10 cellular contexts compared by ENCODE assay signal in genomic region chr16:26645629-26646028, GRCh38.
DNase-seq lines count a peak whose midpoint lies in the region; ATAC-seq, FAIRE-seq and TF ChIP-seq lines count a peak whose summit lies in the region.
"Had no signal": no experiment of that assay in that cellular context is flagged by ENCODE, and none has a peak within 500 bp of the region (broad histone marks: within the 10 kb centered on the region; RNA-seq: fewer than 3 reads in every experiment).

No MANE protein-coding gene starts in this region.

- 31 to 51% methylated on average over 3 to 9 of the region's 9 CpGs for WGBS in endodermal cell (ENCODE audit: insufficient coverage in 1 of 2, insufficient read length in 1 of 2), 2 experiments

- intact Hi-C loops in HCT116 (cut with micrococcal nuclease) (no loop called here), uterus (cut with DNase I; ENCODE audit: low total_unique reads) (no loop called here), kidney (cut with DNase I) (no loop called here)

- no peak overlapping the region for H3K9ac ChIP-seq in HCT116 (ENCODE audit: low read length)
- no peak overlapping the region for H3K9ac ChIP-seq in endodermal cell (ENCODE audit: extremely low read depth, low read length, poor library complexity, severe bottlenecking)
- no peak overlapping the region for H3K9ac ChIP-seq in kidney (ENCODE audit: low read length in 2 of 2)

- H2AFZ ChIP-seq in HCT116 (ENCODE audit: low read depth, low read length, poor library complexity, severe bottlenecking): no peak overlapping the region

- H3K4me3 ChIP-seq in HCT116 (replicated peaks in 1 of 2; ENCODE audit: low read depth in 1 of 2, low read length in 2 of 2) (no peak overlapping the region), endodermal cell (ENCODE audit: low read length) (no peak overlapping the region), uterus (no peak overlapping the region), kidney (ENCODE audit: low read length in 2 of 2) (no peak overlapping the region)
- H3K4me3 ChIP-seq: thoracic aorta had no signal

- no peak for FAIRE-seq in kidney (lab: Jason Lieb, UNC)

- H3K9me3 ChIP-seq in HCT116 (ENCODE audit: control insufficient read depth in 1 of 2, insufficient read depth in 1 of 2, low read depth in 1 of 2, low read length in 2 of 2): no peaks in the 10 kb centered on the region; a peak in 1 of 4 replicates
- H3K9me3 ChIP-seq in endodermal cell (ENCODE audit: control insufficient read depth, low read length): no peaks in the 10 kb centered on the region
- H3K9me3 ChIP-seq in uterus: no peaks in the 10 kb centered on the region
- H3K9me3 ChIP-seq in kidney (ENCODE audit: control insufficient read depth in 1 of 2, low read length in 2 of 2): no peaks in the 10 kb centered on the region
- H3K9me3 ChIP-seq: thoracic aorta had no signal

- H3K36me3 Mint-ChIP-seq in endodermal cell (ENCODE audit: low read depth): no peaks in the 10 kb centered on the region

- no peaks in the 10 kb centered on the region for H3K9me2 ChIP-seq in HCT116 (ENCODE audit: insufficient read depth)

- H3K27me3 ChIP-seq in HCT116 (ENCODE audit: insufficient read depth, low read length) (no peaks in the 10 kb centered on the region), endodermal cell (ENCODE audit: control insufficient read depth, insufficient read depth, low read length, poor library complexity, severe bottlenecking) (no peaks in the 10 kb centered on the region), uterus (no peaks in the 10 kb centered on the region)

- no peak for ATAC-seq in HCT116
- peak; percentile 41 for ATAC-seq in activated CD4-positive, CD25-positive, alpha-beta regulatory T cell treated with anti-CD3 and anti-CD28 coated beads, Interleukin-2, amount 50 U/mL, for 24 hours

- H3K36me3 ChIP-seq in HCT116 (ENCODE audit: control insufficient read depth in 1 of 2, insufficient read depth in 2 of 2, low read length in 2 of 2): no peaks in the 10 kb centered on the region
- H3K36me3 ChIP-seq in endodermal cell (ENCODE audit: control insufficient read depth, insufficient read depth, low read length): no peaks in the 10 kb centered on the region
- H3K36me3 ChIP-seq in uterus: no peaks in the 10 kb centered on the region
- H3K36me3 ChIP-seq in kidney (ENCODE audit: control insufficient read depth in 1 of 2, insufficient read depth in 2 of 2, low read length in 2 of 2): no peaks in the 10 kb centered on the region
- H3K36me3 ChIP-seq: thoracic aorta had no signal

- H3K4me3 Mint-ChIP-seq in endodermal cell: no peak overlapping the region

- TF ChIP-seq CTCF in HCT116 (IDR thresholded peaks at IDR 0.05 in 2 of 3, conservative IDR thresholded peaks at IDR 0.05 in 1 of 3; ENCODE audit: borderline replicate concordance in 1 of 3, insufficient read depth in 1 of 3, low read depth in 2 of 3, low read length in 2 of 3) (peak in 2 of 3 experiments; percentile 41 to 51; a peak in 4 of 6 replicates), endodermal cell (conservative IDR thresholded peaks at IDR 0.05) (peak; percentile 93), uterus (IDR thresholded peaks at IDR 0.05) (no peak), kidney (IDR thresholded peaks at IDR 0.05; ENCODE audit: borderline replicate concordance, extremely low read depth, insufficient read depth) (no peak)

- H3K4me1 ChIP-seq in HCT116 (ENCODE audit: control insufficient read depth in 1 of 2, insufficient read depth in 2 of 2, low read length in 2 of 2) (no peaks in the 10 kb centered on the region), endodermal cell (ENCODE audit: control insufficient read depth, insufficient read depth, low read length) (no peaks in the 10 kb centered on the region), uterus (no peaks in the 10 kb centered on the region), kidney (ENCODE audit: control insufficient read depth in 1 of 2, insufficient read depth in 1 of 2, low read depth in 1 of 2, low read length in 2 of 2) (no peaks in the 10 kb centered on the region)

- H4K20me1 ChIP-seq in HCT116 (ENCODE audit: insufficient read depth): no peaks in the 10 kb centered on the region

- DNase-seq in HCT116 (ENCODE audit: low read depth, low spot score) (no peak), endodermal cell (peak; percentile 89), uterus (no peak), cortex of kidney (lab: John Stamatoyannopoulos, UW) (no peak), kidney (no peak), 8988T (no peak)
- peak in 2 of 3 experiments; percentile 31 to 48 for DNase-seq in stimulated activated CD4-positive, alpha-beta T cell treated with anti-CD3 and anti-CD28 coated beads, TNF-alpha, amount 100 ng/mL, for 24 hours (ENCODE audit: low read depth in 3 of 3)

- H3K27me3 Mint-ChIP-seq in endodermal cell (ENCODE audit: insufficient read depth): peaks cover 16% of the 10 kb centered on the region

- H3K79me2 ChIP-seq in HCT116 (ENCODE audit: insufficient read depth, low read length): no peaks in the 10 kb centered on the region

- TF ChIP-seq POLR2A in HCT116 (IDR thresholded peaks at IDR 0.05; ENCODE audit: borderline replicate concordance, extremely low read depth, insufficient read depth, insufficient read length) (no peak), uterus (IDR thresholded peaks at IDR 0.05) (no peak)

- H3K4me2 ChIP-seq in HCT116 (ENCODE audit: low read length): no peak overlapping the region

- peaks cover 19% of the 10 kb centered on the region for H3K4me1 Mint-ChIP-seq in endodermal cell

- H3K27ac ChIP-seq in HCT116 (ENCODE audit: low read depth, low read length) (no peak overlapping the region), endodermal cell (ENCODE audit: low read depth, low read length) (no peak overlapping the region), uterus (no peak overlapping the region), kidney (ENCODE audit: low read depth in 2 of 2, low read length in 2 of 2) (no peak overlapping the region)
- H3K27ac ChIP-seq: thoracic aorta, VCaP had no signal

- RAD21 ChIA-PET in HCT116 (lab: Charles Lee; ENCODE audit: low non-redundant PET in 1 of 2, low total read pairs in 2 of 2, uncharacterized antibody in 2 of 2, unreplicated experiment in 2 of 2): no interaction called here

- no peak for TF ChIP-seq RAD21 in HCT116 (IDR thresholded peaks at IDR 0.05; ENCODE audit: low read depth)

- POLR2A ChIA-PET in HCT116 (lab: Charles Lee): no interaction called here

- no peak overlapping the region for H3K27ac Mint-ChIP-seq in endodermal cell

- CTCF ChIA-PET in HCT116 (lab: Charles Lee): no interaction called here

- no TSS peak for BruUV-seq in HCT116 (replicated peaks; lab: Mats Ljungman, UMichigan)

- no peaks in the 10 kb centered on the region for H3K9me3 Mint-ChIP-seq in endodermal cell

TF ChIP-seq in HCT116, 20 proteins besides CTCF, POLR2A, EP300 and RAD21:
- TF ChIP-seq REST (IDR thresholded peaks at IDR 0.05; ENCODE audit: low read depth) (no peak), ZNF274 (IDR thresholded peaks at IDR 0.05; ENCODE audit: low read depth, low read length) (no peak), CBX3 (IDR thresholded peaks at IDR 0.05; ENCODE audit: low read depth) (no peak), MAX (IDR thresholded peaks at IDR 0.05) (no peak), POLR2AphosphoS5 (IDR thresholded peaks at IDR 0.05; ENCODE audit: low read depth, low read length) (no peak), JUND (IDR thresholded peaks at IDR 0.05) (no peak), YY1 (IDR thresholded peaks at IDR 0.05; ENCODE audit: extremely low read depth, insufficient replicate concordance, low read depth, low read length) (no peak), EGR1 (IDR thresholded peaks at IDR 0.05; ENCODE audit: low read depth) (no peak), SP1 (IDR thresholded peaks at IDR 0.05; ENCODE audit: low read depth) (no peak), TCF7L2 (IDR thresholded peaks at IDR 0.05; ENCODE audit: borderline replicate concordance, extremely low read depth, insufficient read depth, insufficient read length) (no peak), ZFX (IDR thresholded peaks at IDR 0.05) (no peak), EZH2phosphoT487 (IDR thresholded peaks at IDR 0.05; ENCODE audit: borderline replicate concordance) (no peak), CEBPB (IDR thresholded peaks at IDR 0.05; ENCODE audit: low read depth) (no peak)

Comparison
In these comparisons a context has a peak if more than half of its experiments do, and no peak if none do; other contexts are left out.
1. DNase-seq: peak in endodermal cell (single experiment) and stimulated activated CD4-positive, alpha-beta T cell treated with anti-CD3 and anti-CD28 coated beads, TNF-alpha, amount 100 ng/mL, for 24 hours (2 of 3); none in HCT116 (single experiment), uterus (0 of 2), cortex of kidney (single experiment), kidney (single experiment) and 8988T (single experiment).
2. CTCF ChIP-seq: peak in HCT116 (2 of 3) and endodermal cell (single experiment); none in uterus (0 of 4) and kidney (single experiment).